ENCODE assay signal across 19 cellular contexts in the genomic region with DNA sequence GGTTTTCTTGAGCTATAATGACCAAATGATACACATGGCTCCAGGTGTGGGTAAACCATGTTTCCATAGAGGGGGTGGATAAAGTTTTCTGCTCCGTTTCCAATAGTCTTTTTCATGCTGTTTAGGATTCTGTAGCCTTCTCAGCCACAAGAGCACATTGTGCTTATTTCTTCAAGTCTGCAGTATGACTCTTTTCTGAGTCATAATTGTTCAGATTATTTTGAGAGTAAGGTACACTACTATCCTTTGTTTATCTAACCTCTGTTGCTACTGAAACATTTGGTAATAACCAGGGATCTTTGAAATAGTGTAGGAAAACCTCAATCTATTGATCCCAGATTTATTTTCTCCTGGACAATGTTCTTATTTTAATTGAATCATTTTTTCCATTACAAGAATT.
A peak's percentile ranks its signal among the peaks of the same experiment; 100 is the strongest.
DNase-seq lines count a peak whose midpoint lies in the region; ATAC-seq and TF ChIP-seq lines count a peak whose summit lies in the region.
"Had no signal": no experiment of that assay in that cellular context is flagged by ENCODE, and none has a peak within 500 bp of the region (broad histone marks: within the 10 kb centered on the region; RNA-seq: fewer than 3 reads in every experiment).

No MANE protein-coding gene starts in this region.

- no peak overlapping the region for H3K4me3 Mint-ChIP-seq in Calu3 (ENCODE audit: low read depth, unreplicated experiment)
- H3K4me3 Mint-ChIP-seq: activated naive CD8-positive, alpha-beta T cell treated with anti-CD3 and anti-CD28 coated beads, Interleukin-2, amount 50 U/mL, for 24 hours; activated T-cell treated with anti-CD3 and anti-CD28 coated beads, Interleukin-2, amount 50 U/mL, for 24 hours; natural killer cell treated with Interleukin-12 subunit alpha and Interleukin-12 subunit beta and Interleukin-15 and Interleukin-18, amount 100 ng/mL, for 72 hours had no signal

- BruUV-seq in Calu3 (replicated peaks; lab: Mats Ljungman, UMichigan) (no TSS peak), PC-3 (replicated peaks; lab: Mats Ljungman, UMichigan) (no TSS peak)

- no peaks in the 10 kb centered on the region for H4K20me1 ChIP-seq in PC-3 (ENCODE audit: low read length)
- H4K20me1 ChIP-seq in hepatocyte (ENCODE audit: insufficient read depth, poor library complexity, severe bottlenecking) = no peaks in the 10 kb centered on the region

- peaks cover 16% of the 10 kb centered on the region; the same call in 1 of the 2 replicates for H3K9me3 ChIP-seq in PC-3 (ENCODE audit: low read length)
- peaks cover 0 to under 1% (median 0%) of the 10 kb centered on the region in 3 donors for H3K9me3 ChIP-seq in body of pancreas
- no peaks in the 10 kb centered on the region for H3K9me3 ChIP-seq in hepatocyte (ENCODE audit: low read depth)

- H3K4me3 ChIP-seq in PC-3 (ENCODE audit: low read length) = 0 out of 2 replicates have a peak overlapping the region, but pooled peaks have one; percentile 13
- H3K4me3 ChIP-seq in epithelial cell of esophagus (ENCODE audit: low read length) = no peak overlapping the region
- no peak overlapping the region for H3K4me3 ChIP-seq in body of pancreas
- no peak overlapping the region for H3K4me3 ChIP-seq in hepatocyte
- H3K4me3 ChIP-seq: esophagus muscularis mucosa, right atrium auricular region, SK-N-MC, tibial artery had no signal

- TF ChIP-seq POLR2A in body of pancreas (IDR thresholded peaks at IDR 0.05) = no peak

- WGBS in body of pancreas, 2 donors = 26 to 30% methylated on average over 1 of the region's 1 CpG
- 94% methylated on average over 1 of the region's 1 CpG for WGBS in hepatocyte (ENCODE audit: low lambda C conversion rate, missing lambda C conversion rate)

- H3F3A ChIP-seq in PC-3 (ENCODE audit: low read length, unreplicated experiment) = no peaks in the 10 kb centered on the region

- H3K27ac Mint-ChIP-seq in Calu3 (ENCODE audit: unreplicated experiment) = peak overlapping the region; percentile 42
- H3K27ac Mint-ChIP-seq: activated naive CD8-positive, alpha-beta T cell treated with anti-CD3 and anti-CD28 coated beads, Interleukin-2, amount 50 U/mL, for 24 hours; activated T-cell treated with anti-CD3 and anti-CD28 coated beads, Interleukin-2, amount 50 U/mL, for 24 hours; natural killer cell treated with Interleukin-12 subunit alpha and Interleukin-12 subunit beta and Interleukin-15 and Interleukin-18, amount 100 ng/mL, for 72 hours had no signal

- H3K9me3 Mint-ChIP-seq in Calu3 (ENCODE audit: low read depth, unreplicated experiment) = peaks cover 2% of the 10 kb centered on the region

- H3K27me3 ChIP-seq in PC-3 (ENCODE audit: low read length) (no peaks in the 10 kb centered on the region), body of pancreas (no peaks in the 10 kb centered on the region), hepatocyte (no peaks in the 10 kb centered on the region)
- H3K27me3 ChIP-seq: esophagus muscularis mucosa, right atrium auricular region, tibial artery had no signal

- peaks cover 17% of the 10 kb centered on the region for H3K4me1 ChIP-seq in PC-3 (ENCODE audit: insufficient read depth, low read length)
- no peaks in the 10 kb centered on the region for H3K4me1 ChIP-seq in body of pancreas
- H3K4me1 ChIP-seq in hepatocyte (ENCODE audit: insufficient read depth) = no peaks in the 10 kb centered on the region
- H3K4me1 ChIP-seq: esophagus muscularis mucosa, right atrium auricular region, tibial artery had no signal

- peaks cover 12% of the 10 kb centered on the region for H3K4me1 Mint-ChIP-seq in Calu3 (ENCODE audit: low read depth, unreplicated experiment)
- H3K4me1 Mint-ChIP-seq: activated naive CD8-positive, alpha-beta T cell treated with anti-CD3 and anti-CD28 coated beads, Interleukin-2, amount 50 U/mL, for 24 hours had no signal

- H3K4me2 ChIP-seq in PC-3 (ENCODE audit: low read length) (peak overlapping the region; percentile 66), hepatocyte (no peak overlapping the region)

- CTCF ChIA-PET in Calu3 (lab: Charles Lee) = no interaction called here
- CTCF ChIA-PET in PC-3 (lab: Charles Lee) = no interaction called here

- TF ChIP-seq CTCF in Calu3 (IDR thresholded peaks at IDR 0.05; ENCODE audit: unreplicated experiment) (no peak), PC-3 (conservative IDR thresholded peaks at IDR 0.05; ENCODE audit: low read depth, low read length) (no peak), epithelial cell of esophagus (IDR thresholded peaks at IDR 0.05; ENCODE audit: insufficient read depth, low read depth, low read length, missing control alignments) (no peak), body of pancreas (IDR thresholded peaks at IDR 0.05) (no peak), hepatocyte (IDR thresholded peaks at IDR 0.05; ENCODE audit: poor library complexity) (no peak)

- no peaks in the 10 kb centered on the region for H3K36me3 Mint-ChIP-seq in Calu3 (ENCODE audit: insufficient read depth, unreplicated experiment)

- peak overlapping the region; percentile 72 for H3K27ac ChIP-seq in PC-3 (ENCODE audit: low read length)
- no peak overlapping the region for H3K27ac ChIP-seq in body of pancreas
- no peak overlapping the region for H3K27ac ChIP-seq in hepatocyte
- H3K27ac ChIP-seq: esophagus muscularis mucosa, right atrium auricular region, SK-N-MC, tibial artery had no signal

- peak overlapping the region; percentile 42; the same call in 1 of the 2 replicates for H2AFZ ChIP-seq in PC-3 (ENCODE audit: low read length)
- H2AFZ ChIP-seq in hepatocyte = no peak overlapping the region

- H3K27me3 Mint-ChIP-seq in Calu3 (ENCODE audit: unreplicated experiment) = no peaks in the 10 kb centered on the region
- H3K27me3 Mint-ChIP-seq: activated naive CD8-positive, alpha-beta T cell treated with anti-CD3 and anti-CD28 coated beads, Interleukin-2, amount 50 U/mL, for 24 hours; activated T-cell treated with anti-CD3 and anti-CD28 coated beads, Interleukin-2, amount 50 U/mL, for 24 hours; natural killer cell treated with Interleukin-12 subunit alpha and Interleukin-12 subunit beta and Interleukin-15 and Interleukin-18, amount 100 ng/mL, for 72 hours had no signal

- DNase-seq in Calu3 (no peak), PC-3 (peak; percentile 90), epithelial cell of esophagus (ENCODE audit: low read depth) (peak; percentile 75), non-pigmented ciliary epithelial cell (ENCODE audit: low read depth) (peak; percentile 71), body of pancreas (no peak), iPS-NIHi7 (ENCODE audit: extremely low spot score) (no peak), hepatocyte (ENCODE audit: low spot score) (no peak)
- DNase-seq: activated naive CD8-positive, alpha-beta T cell treated with anti-CD3 and anti-CD28 coated beads, Interleukin-2, amount 50 U/mL, for 24 hours; activated T-cell treated with anti-CD3 and anti-CD28 coated beads, Interleukin-2, amount 50 U/mL, for 24 hours; cortex of kidney; H7; NCI-H1417; stimulated activated CD4-positive, alpha-beta T cell treated with anti-CD3 and anti-CD28 coated beads, Interleukin-4, amount 100 ng/mL, for 1 hour; tibial artery had no signal

- intact Hi-C loops in Calu3 (cut with micrococcal nuclease; ENCODE audit: unreplicated experiment) = loop anchor here (5.0 kb wide), 1 partner anchor 58 kb away; no protein-coding TSS in a partner anchor
- intact Hi-C loops in PC-3 (cut with micrococcal nuclease) = no loop called here
- intact Hi-C loops in body of pancreas (cut with DNase I) = no loop called here

- H3K36me3 ChIP-seq in PC-3 (ENCODE audit: low read depth, low read length) = peaks cover 3% of the 10 kb centered on the region; the same call in 1 of the 2 replicates
- H3K36me3 ChIP-seq in body of pancreas (replicated peaks in 1 of 2; ENCODE audit: insufficient read depth in 1 of 2, low read depth in 2 of 2) = no peaks in the 10 kb centered on the region
- no peaks in the 10 kb centered on the region for H3K36me3 ChIP-seq in hepatocyte (replicated peaks; ENCODE audit: insufficient read depth, low read depth)
- H3K36me3 ChIP-seq: esophagus muscularis mucosa, right atrium auricular region, tibial artery had no signal

- ATAC-seq in PC-3 (peak; percentile 84), GM19035 (IDR thresholded peaks at IDR 0.05; ENCODE audit: unreplicated experiment) (no peak), body of pancreas (no peak)
- ATAC-seq: activated naive CD8-positive, alpha-beta T cell treated with anti-CD3 and anti-CD28 coated beads, Interleukin-2, amount 50 U/mL, for 24 hours; natural killer cell treated with Interleukin-12 subunit alpha and Interleukin-12 subunit beta and Interleukin-15 and Interleukin-18, amount 100 ng/mL, for 72 hours had no signal

- no peaks in the 10 kb centered on the region for H3K9me2 ChIP-seq in PC-3 (replicated peaks; ENCODE audit: low read length)
- H3K9me2 ChIP-seq in hepatocyte (replicated peaks; ENCODE audit: insufficient read depth) = no peaks in the 10 kb centered on the region

- H3K9ac ChIP-seq in PC-3 (ENCODE audit: low read length) = no peak overlapping the region; the same call in 1 of the 2 replicates

- POLR2A ChIA-PET in PC-3 (lab: Charles Lee; ENCODE audit: unreplicated experiment) = no interaction called here

- H3K79me2 ChIP-seq in PC-3 (ENCODE audit: low read length) (no peaks in the 10 kb centered on the region), hepatocyte (no peaks in the 10 kb centered on the region)

Comparison
In these comparisons a context has a peak if more than half of its experiments do, and no peak if none do; other contexts are left out.
1. DNase-seq: peak in PC-3 (single experiment), epithelial cell of esophagus (single experiment) and non-pigmented ciliary epithelial cell (single experiment); none in Calu3 (single experiment), body of pancreas (0 of 4), iPS-NIHi7 (single experiment) and hepatocyte (single experiment).